1 cellular context compared by ENCODE assay signal in the genomic region with DNA sequence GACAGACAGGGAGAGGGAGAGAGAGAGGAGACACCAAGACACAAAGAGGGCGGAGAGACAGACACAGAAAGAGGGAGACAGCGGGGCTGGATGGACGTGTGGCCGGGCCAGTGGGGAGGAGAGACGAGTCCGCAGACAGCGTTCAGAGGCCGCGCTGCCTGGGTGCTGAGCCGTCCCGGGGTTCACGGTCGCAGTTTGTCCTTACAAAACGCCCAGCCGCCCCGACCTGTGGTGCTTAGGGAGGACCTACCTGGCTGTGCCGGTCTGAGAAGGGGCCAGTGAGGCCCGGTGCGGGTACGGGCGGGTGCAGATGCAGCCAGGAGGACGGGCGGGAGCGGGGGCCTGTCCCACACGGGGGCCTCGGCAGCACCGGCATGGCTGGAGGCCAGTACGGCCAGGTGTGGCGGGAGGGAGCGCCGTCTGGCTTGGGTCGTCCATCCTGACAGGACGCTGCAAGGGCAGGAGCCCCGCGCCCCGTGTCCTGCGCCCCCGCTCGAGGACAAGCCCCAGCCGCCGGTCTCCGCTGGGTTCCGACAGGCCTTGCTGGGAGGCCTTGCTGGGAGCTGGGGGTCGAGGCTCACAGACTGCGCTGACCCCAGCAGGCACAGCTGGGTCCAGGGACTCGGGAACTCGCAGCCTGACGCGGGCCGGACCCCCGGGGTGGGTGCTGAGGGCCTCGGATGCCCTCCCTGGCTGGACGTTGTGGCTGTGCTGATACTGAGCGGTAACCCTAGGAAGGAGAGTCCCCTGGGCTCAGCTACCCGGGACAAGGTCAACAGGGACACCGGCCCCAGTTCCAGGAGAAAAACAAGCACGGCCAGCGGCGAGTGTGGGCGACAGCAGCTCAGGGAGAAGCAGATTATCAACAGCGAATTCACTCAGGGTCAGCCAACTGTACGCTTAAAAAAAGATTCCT.
A peak's percentile ranks its signal among the peaks of the same experiment; 100 is the strongest.
TF ChIP-seq lines count a peak whose summit lies in the region.

No MANE protein-coding gene starts in this region.

TF ChIP-seq in HepG2, 621 proteins besides CTCF, POLR2A, EP300 and RAD21 (continued from another document and continues in another):
- TF ChIP-seq, protein P1, sequence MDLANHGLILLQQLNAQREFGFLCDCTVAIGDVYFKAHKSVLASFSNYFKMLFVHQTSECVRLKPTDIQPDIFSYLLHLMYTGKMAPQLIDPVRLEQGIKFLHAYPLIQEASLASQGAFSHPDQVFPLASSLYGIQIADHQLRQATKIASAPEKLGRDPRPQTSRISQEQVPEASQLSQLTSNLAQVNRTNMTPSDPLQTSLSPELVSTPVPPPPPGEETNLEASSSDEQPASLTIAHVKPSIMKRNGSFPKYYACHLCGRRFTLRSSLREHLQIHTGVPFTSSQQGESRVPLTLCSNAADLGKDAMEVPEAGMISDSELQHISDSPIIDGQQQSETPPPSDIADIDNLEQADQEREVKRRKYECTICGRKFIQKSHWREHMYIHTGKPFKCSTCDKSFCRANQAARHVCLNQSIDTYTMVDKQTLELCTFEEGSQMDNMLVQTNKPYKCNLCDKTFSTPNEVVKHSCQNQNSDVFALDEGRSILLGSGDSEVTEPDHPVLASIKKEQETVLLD (CRISPR knock-in tag; IDR thresholded peaks at IDR 0.05; ENCODE audit: low read depth), result 0 out of 2 replicates have a peak, but pooled peaks have one; percentile 19
- TF ChIP-seq ZNF660 (CRISPR knock-in tag; IDR thresholded peaks at IDR 0.05; ENCODE audit: borderline replicate concordance, low read depth) (no peak), ZNF556 (CRISPR knock-in tag; IDR thresholded peaks at IDR 0.05; ENCODE audit: borderline replicate concordance) (no peak; the same call in 1 of the 2 replicates), NR2C2 (CRISPR knock-in tag; IDR thresholded peaks at IDR 0.05; ENCODE audit: borderline replicate concordance) (no peak; the same call in 1 of the 2 replicates), ZNF549 (CRISPR knock-in tag; IDR thresholded peaks at IDR 0.05) (no peak), KDM2A (CRISPR knock-in tag; IDR thresholded peaks at IDR 0.05; ENCODE audit: borderline replicate concordance, low read depth) (peak; percentile 69; the same call in 1 of the 2 replicates), ZNF225 (CRISPR knock-in tag; IDR thresholded peaks at IDR 0.05) (peak; percentile 90; the same call in 1 of the 2 replicates), IKZF1 (IDR thresholded peaks at IDR 0.05) (no peak), PCBP1 (IDR thresholded peaks at IDR 0.05; ENCODE audit: borderline replicate concordance, low read depth, low read length) (0 out of 2 replicates have a peak, but pooled peaks have one; percentile 24), RFXAP (CRISPR knock-in tag; IDR thresholded peaks at IDR 0.05; ENCODE audit: borderline replicate concordance) (no peak), ZNF382 (CRISPR knock-in tag; IDR thresholded peaks at IDR 0.05; ENCODE audit: borderline replicate concordance) (no peak), TOE1 (CRISPR knock-in tag; IDR thresholded peaks at IDR 0.05) (no peak), KDM1A (CRISPR knock-in tag; IDR thresholded peaks at IDR 0.05) (no peak), ZZZ3 (CRISPR knock-in tag; IDR thresholded peaks at IDR 0.05; ENCODE audit: borderline replicate concordance) (no peak), ZNF605 (CRISPR knock-in tag; IDR thresholded peaks at IDR 0.05) (peak; percentile 64), RBFOX2 (IDR thresholded peaks at IDR 0.05; ENCODE audit: low read depth, low read length) (peak; percentile 97), CBFB (CRISPR knock-in tag; IDR thresholded peaks at IDR 0.05) (peak; percentile 18; the same call in 1 of the 2 replicates), ZSCAN25 (CRISPR knock-in tag; IDR thresholded peaks at IDR 0.05) (no peak), PRMT3 (CRISPR knock-in tag; IDR thresholded peaks at IDR 0.05; ENCODE audit: borderline replicate concordance, low read depth) (no peak), ZFP36 (IDR thresholded peaks at IDR 0.05; ENCODE audit: borderline replicate concordance, low read depth, low read length, partially characterized antibody) (no peak), RFXANK (CRISPR knock-in tag; IDR thresholded peaks at IDR 0.05) (no peak), ZNF850 (CRISPR knock-in tag; conservative IDR thresholded peaks at IDR 0.05) (no peak), ZNF234 (CRISPR knock-in tag; conservative IDR thresholded peaks at IDR 0.05) (0 out of 2 replicates have a peak, but pooled peaks have one; percentile 36), RFX3 (CRISPR knock-in tag; IDR thresholded peaks at IDR 0.05) (no peak), JUN (CRISPR knock-in tag; IDR thresholded peaks at IDR 0.05) (no peak), SCMH1 (CRISPR knock-in tag; IDR thresholded peaks at IDR 0.05; ENCODE audit: borderline replicate concordance) (no peak), CBX2 (IDR thresholded peaks at IDR 0.05; ENCODE audit: low read depth, low read length) (no peak), CBX2 (CRISPR knock-in tag; IDR thresholded peaks at IDR 0.05; ENCODE audit: low read depth) (no peak), ELF3 (CRISPR knock-in tag; IDR thresholded peaks at IDR 0.05) (no peak), PCBP2 (optimal IDR thresholded peaks at IDR 0.05; ENCODE audit: low read depth, low read length, poor library complexity, severe bottlenecking) (no peak), ZNF550 (CRISPR knock-in tag; IDR thresholded peaks at IDR 0.05; ENCODE audit: borderline replicate concordance) (peak; percentile 83; the same call in 1 of the 2 replicates), MEIS2 (CRISPR knock-in tag; IDR thresholded peaks at IDR 0.05) (peak; percentile 23; the same call in 1 of the 2 replicates), TBX2 (CRISPR knock-in tag; IDR thresholded peaks at IDR 0.05; ENCODE audit: borderline replicate concordance) (peak; percentile 46), SMAD1 (CRISPR knock-in tag; IDR thresholded peaks at IDR 0.05; ENCODE audit: borderline replicate concordance, low read depth) (no peak), ZNF746 (CRISPR knock-in tag; IDR thresholded peaks at IDR 0.05) (no peak), ZNF329 (CRISPR knock-in tag; IDR thresholded peaks at IDR 0.05; ENCODE audit: low read depth) (peak; percentile 83)
- TF ChIP-seq, protein P2, sequence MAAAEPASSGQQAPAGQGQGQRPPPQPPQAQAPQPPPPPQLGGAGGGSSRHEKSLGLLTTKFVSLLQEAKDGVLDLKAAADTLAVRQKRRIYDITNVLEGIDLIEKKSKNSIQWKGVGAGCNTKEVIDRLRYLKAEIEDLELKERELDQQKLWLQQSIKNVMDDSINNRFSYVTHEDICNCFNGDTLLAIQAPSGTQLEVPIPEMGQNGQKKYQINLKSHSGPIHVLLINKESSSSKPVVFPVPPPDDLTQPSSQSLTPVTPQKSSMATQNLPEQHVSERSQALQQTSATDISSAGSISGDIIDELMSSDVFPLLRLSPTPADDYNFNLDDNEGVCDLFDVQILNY (CRISPR knock-in tag; conservative IDR thresholded peaks at IDR 0.05), result no peak
- TF ChIP-seq, protein P3, sequence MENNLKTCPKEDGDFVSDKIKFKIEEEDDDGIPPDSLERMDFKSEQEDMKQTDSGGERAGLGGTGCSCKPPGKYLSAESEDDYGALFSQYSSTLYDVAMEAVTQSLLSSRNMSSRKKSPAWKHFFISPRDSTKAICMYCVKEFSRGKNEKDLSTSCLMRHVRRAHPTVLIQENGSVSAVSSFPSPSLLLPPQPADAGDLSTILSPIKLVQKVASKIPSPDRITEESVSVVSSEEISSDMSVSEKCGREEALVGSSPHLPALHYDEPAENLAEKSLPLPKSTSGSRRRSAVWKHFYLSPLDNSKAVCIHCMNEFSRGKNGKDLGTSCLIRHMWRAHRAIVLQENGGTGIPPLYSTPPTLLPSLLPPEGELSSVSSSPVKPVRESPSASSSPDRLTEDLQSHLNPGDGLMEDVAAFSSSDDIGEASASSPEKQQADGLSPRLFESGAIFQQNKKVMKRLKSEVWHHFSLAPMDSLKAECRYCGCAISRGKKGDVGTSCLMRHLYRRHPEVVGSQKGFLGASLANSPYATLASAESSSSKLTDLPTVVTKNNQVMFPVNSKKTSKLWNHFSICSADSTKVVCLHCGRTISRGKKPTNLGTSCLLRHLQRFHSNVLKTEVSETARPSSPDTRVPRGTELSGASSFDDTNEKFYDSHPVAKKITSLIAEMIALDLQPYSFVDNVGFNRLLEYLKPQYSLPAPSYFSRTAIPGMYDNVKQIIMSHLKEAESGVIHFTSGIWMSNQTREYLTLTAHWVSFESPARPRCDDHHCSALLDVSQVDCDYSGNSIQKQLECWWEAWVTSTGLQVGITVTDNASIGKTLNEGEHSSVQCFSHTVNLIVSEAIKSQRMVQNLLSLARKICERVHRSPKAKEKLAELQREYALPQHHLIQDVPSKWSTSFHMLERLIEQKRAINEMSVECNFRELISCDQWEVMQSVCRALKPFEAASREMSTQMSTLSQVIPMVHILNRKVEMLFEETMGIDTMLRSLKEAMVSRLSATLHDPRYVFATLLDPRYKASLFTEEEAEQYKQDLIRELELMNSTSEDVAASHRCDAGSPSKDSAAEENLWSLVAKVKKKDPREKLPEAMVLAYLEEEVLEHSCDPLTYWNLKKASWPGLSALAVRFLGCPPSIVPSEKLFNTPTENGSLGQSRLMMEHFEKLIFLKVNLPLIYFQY (CRISPR knock-in tag; IDR thresholded peaks at IDR 0.05; ENCODE audit: borderline replicate concordance), result no peak
- TF ChIP-seq, protein P4, sequence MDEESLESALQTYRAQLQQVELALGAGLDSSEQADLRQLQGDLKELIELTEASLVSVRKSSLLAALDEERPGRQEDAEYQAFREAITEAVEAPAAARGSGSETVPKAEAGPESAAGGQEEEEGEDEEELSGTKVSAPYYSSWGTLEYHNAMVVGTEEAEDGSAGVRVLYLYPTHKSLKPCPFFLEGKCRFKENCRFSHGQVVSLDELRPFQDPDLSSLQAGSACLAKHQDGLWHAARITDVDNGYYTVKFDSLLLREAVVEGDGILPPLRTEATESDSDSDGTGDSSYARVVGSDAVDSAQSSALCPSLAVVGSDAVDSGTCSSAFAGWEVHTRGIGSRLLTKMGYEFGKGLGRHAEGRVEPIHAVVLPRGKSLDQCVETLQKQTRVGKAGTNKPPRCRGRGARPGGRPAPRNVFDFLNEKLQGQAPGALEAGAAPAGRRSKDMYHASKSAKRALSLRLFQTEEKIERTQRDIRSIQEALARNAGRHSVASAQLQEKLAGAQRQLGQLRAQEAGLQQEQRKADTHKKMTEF (CRISPR knock-in tag; IDR thresholded peaks at IDR 0.05), result 0 out of 2 replicates have a peak, but pooled peaks have one; percentile 26
- TF ChIP-seq, protein P5, sequence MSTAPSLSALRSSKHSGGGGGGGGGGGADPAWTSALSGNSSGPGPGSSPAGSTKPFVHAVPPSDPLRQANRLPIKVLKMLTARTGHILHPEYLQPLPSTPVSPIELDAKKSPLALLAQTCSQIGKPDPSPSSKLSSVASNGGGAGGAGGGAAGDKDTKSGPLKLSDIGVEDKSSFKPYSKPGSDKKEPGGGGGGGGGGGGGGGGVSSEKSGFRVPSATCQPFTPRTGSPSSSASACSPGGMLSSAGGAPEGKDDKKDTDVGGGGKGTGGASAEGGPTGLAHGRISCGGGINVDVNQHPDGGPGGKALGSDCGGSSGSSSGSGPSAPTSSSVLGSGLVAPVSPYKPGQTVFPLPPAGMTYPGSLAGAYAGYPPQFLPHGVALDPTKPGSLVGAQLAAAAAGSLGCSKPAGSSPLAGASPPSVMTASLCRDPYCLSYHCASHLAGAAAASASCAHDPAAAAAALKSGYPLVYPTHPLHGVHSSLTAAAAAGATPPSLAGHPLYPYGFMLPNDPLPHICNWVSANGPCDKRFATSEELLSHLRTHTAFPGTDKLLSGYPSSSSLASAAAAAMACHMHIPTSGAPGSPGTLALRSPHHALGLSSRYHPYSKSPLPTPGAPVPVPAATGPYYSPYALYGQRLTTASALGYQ (CRISPR knock-in tag; IDR thresholded peaks at IDR 0.05), result no peak
- TF ChIP-seq, protein P6, sequence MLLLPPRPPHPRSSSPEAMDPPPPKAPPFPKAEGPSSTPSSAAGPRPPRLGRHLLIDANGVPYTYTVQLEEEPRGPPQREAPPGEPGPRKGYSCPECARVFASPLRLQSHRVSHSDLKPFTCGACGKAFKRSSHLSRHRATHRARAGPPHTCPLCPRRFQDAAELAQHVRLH (CRISPR knock-in tag; IDR thresholded peaks at IDR 0.05; ENCODE audit: borderline replicate concordance, low read depth), result peak; percentile 61; the same call in 1 of the 2 replicates
- TF ChIP-seq, protein P7, sequence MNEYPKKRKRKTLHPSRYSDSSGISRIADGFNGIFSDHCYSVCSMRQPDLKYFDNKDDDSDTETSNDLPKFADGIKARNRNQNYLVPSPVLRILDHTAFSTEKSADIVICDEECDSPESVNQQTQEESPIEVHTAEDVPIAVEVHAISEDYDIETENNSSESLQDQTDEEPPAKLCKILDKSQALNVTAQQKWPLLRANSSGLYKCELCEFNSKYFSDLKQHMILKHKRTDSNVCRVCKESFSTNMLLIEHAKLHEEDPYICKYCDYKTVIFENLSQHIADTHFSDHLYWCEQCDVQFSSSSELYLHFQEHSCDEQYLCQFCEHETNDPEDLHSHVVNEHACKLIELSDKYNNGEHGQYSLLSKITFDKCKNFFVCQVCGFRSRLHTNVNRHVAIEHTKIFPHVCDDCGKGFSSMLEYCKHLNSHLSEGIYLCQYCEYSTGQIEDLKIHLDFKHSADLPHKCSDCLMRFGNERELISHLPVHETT (CRISPR knock-in tag; conservative IDR thresholded peaks at IDR 0.05), result no peak
- TF ChIP-seq, protein P8, sequence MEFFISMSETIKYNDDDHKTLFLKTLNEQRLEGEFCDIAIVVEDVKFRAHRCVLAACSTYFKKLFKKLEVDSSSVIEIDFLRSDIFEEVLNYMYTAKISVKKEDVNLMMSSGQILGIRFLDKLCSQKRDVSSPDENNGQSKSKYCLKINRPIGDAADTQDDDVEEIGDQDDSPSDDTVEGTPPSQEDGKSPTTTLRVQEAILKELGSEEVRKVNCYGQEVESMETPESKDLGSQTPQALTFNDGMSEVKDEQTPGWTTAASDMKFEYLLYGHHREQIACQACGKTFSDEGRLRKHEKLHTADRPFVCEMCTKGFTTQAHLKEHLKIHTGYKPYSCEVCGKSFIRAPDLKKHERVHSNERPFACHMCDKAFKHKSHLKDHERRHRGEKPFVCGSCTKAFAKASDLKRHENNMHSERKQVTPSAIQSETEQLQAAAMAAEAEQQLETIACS (CRISPR knock-in tag; IDR thresholded peaks at IDR 0.05), result no peak
- TF ChIP-seq, protein P9, sequence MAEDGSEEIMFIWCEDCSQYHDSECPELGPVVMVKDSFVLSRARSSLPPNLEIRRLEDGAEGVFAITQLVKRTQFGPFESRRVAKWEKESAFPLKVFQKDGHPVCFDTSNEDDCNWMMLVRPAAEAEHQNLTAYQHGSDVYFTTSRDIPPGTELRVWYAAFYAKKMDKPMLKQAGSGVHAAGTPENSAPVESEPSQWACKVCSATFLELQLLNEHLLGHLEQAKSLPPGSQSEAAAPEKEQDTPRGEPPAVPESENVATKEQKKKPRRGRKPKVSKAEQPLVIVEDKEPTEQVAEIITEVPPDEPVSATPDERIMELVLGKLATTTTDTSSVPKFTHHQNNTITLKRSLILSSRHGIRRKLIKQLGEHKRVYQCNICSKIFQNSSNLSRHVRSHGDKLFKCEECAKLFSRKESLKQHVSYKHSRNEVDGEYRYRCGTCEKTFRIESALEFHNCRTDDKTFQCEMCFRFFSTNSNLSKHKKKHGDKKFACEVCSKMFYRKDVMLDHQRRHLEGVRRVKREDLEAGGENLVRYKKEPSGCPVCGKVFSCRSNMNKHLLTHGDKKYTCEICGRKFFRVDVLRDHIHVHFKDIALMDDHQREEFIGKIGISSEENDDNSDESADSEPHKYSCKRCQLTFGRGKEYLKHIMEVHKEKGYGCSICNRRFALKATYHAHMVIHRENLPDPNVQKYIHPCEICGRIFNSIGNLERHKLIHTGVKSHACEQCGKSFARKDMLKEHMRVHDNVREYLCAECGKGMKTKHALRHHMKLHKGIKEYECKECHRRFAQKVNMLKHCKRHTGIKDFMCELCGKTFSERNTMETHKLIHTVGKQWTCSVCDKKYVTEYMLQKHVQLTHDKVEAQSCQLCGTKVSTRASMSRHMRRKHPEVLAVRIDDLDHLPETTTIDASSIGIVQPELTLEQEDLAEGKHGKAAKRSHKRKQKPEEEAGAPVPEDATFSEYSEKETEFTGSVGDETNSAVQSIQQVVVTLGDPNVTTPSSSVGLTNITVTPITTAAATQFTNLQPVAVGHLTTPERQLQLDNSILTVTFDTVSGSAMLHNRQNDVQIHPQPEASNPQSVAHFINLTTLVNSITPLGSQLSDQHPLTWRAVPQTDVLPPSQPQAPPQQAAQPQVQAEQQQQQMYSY (CRISPR knock-in tag; IDR thresholded peaks at IDR 0.05), result no peak
